ENCODE assay signal across 30 cellular contexts in genomic region chr3:143301031-143301430, GRCh38.
"Had no signal": no experiment of that assay in that cellular context is flagged by ENCODE, and none has a peak within 500 bp of the region (broad histone marks: within the 10 kb centered on the region; RNA-seq: fewer than 3 reads in every experiment).

No MANE protein-coding gene starts in this region.

- H3K9me3 Mint-ChIP-seq: activated B cell treated with CpG ODN at 0.5 μM for 24 hours; activated CD8-positive, alpha-beta T cell treated with anti-CD3 and anti-CD28 coated beads for 36 hours; activated T-cell treated with anti-CD3 and anti-CD28 coated beads, Interleukin-2, amount 50 U/mL, for 4 hours; activated T-helper 17 cell treated with anti-CD3 and anti-CD28 coated beads, Interleukin-2, amount 50 U/mL, for 72 hours; central memory CD8-positive, alpha-beta T cell; effector memory CD8-positive, alpha-beta T cell; T-helper 2 cell treated with Interferon-gamma antibody and Interleukin-4, amounts not matched to agents 5 μg/mL and 100 μg/mL, for 36 hours had no signal

- H3K27me3 ChIP-seq: brain microvascular endothelial cell, esophagus muscularis mucosa, foreskin keratinocyte, gastrocnemius medialis, heart left ventricle had no signal

- DNase-seq: activated B cell treated with CpG ODN at 0.5 μM for 24 hours; activated CD4-positive, alpha-beta T cell treated with anti-CD3 and anti-CD28 coated beads for 48 hours; activated CD4-positive, alpha-beta T cell treated with anti-CD3 and anti-CD28 coated beads, Interleukin-2, amount 50 U/mL, for 1 hour; activated CD4-positive, alpha-beta T cell treated with anti-CD3 and anti-CD28 coated beads, Interleukin-2, amount 50 U/mL, for 48 hours; activated CD8-positive, alpha-beta memory T cell treated with anti-CD3 and anti-CD28 coated beads for 24 hours; activated CD8-positive, alpha-beta T cell treated with anti-CD3 and anti-CD28 coated beads for 36 hours; activated effector memory CD4-positive, alpha-beta T cell treated with Interleukin-2 at 50 U/mL for 16 hours; activated gamma-delta T cell treated with Interleukin-2 at 50 U/mL for 16 hours; activated naive CD4-positive, alpha-beta T cell treated with anti-CD3 and anti-CD28 coated beads, Interleukin-2, amount 50 U/mL, for 16 hours; activated naive CD4-positive, alpha-beta T cell treated with Interleukin-2 at 50 U/mL for 16 hours; activated T-cell treated with anti-CD3 and anti-CD28 coated beads, Interleukin-2, amount 50 U/mL, for 4 hours; brain microvascular endothelial cell; dermis blood vessel endothelial cell; effector CD4-positive, alpha-beta T cell; effector memory CD8-positive, alpha-beta T cell; foreskin keratinocyte; gastrocnemius medialis; glutamatergic neuron; heart left ventricle; T-helper 1 cell; T-helper 17 cell; T1000; WERI-Rb-1 had no signal

- H3K27ac Mint-ChIP-seq: activated B cell treated with CpG ODN at 0.5 μM for 24 hours; activated CD8-positive, alpha-beta T cell treated with anti-CD3 and anti-CD28 coated beads for 36 hours; activated naive CD8-positive, alpha-beta T cell; activated T-helper 17 cell treated with anti-CD3 and anti-CD28 coated beads, Interleukin-2, amount 50 U/mL, for 72 hours; effector memory CD8-positive, alpha-beta T cell; T-helper 17 cell; T-helper 2 cell treated with Interferon-gamma antibody and Interleukin-4, amounts not matched to agents 5 μg/mL and 100 μg/mL, for 36 hours had no signal

- H3K27me3 Mint-ChIP-seq: activated B cell treated with CpG ODN at 0.5 μM for 24 hours; activated CD8-positive, alpha-beta T cell treated with anti-CD3 and anti-CD28 coated beads for 36 hours; activated naive CD8-positive, alpha-beta T cell; activated T-helper 17 cell treated with anti-CD3 and anti-CD28 coated beads, Interleukin-2, amount 50 U/mL, for 72 hours; central memory CD8-positive, alpha-beta T cell; effector memory CD8-positive, alpha-beta T cell; T-helper 17 cell had no signal

- ATAC-seq: activated CD4-positive, CD25-positive, alpha-beta regulatory T cell treated with anti-CD3 and anti-CD28 coated beads, Interleukin-2, amount 50 U/mL, for 24 hours; activated T-helper 17 cell treated with anti-CD3 and anti-CD28 coated beads, Interleukin-2, amount 50 U/mL, for 72 hours; foreskin keratinocyte; gastrocnemius medialis; heart left ventricle; T-helper 17 cell had no signal

- H3K4me3 ChIP-seq: coronary artery, esophagus muscularis mucosa, gastrocnemius medialis, heart left ventricle had no signal

- H3K4me3 Mint-ChIP-seq: activated B cell treated with CpG ODN at 0.5 μM for 24 hours; activated CD8-positive, alpha-beta T cell treated with anti-CD3 and anti-CD28 coated beads for 36 hours; activated naive CD8-positive, alpha-beta T cell; activated T-cell treated with anti-CD3 and anti-CD28 coated beads, Interleukin-2, amount 50 U/mL, for 4 hours; activated T-helper 17 cell treated with anti-CD3 and anti-CD28 coated beads, Interleukin-2, amount 50 U/mL, for 72 hours; central memory CD8-positive, alpha-beta T cell; effector memory CD8-positive, alpha-beta T cell; T-helper 17 cell; T-helper 2 cell treated with Interferon-gamma antibody and Interleukin-4, amounts not matched to agents 5 μg/mL and 100 μg/mL, for 36 hours had no signal

- H3K4me1 Mint-ChIP-seq: central memory CD8-positive, alpha-beta T cell had no signal

- H3K36me3 Mint-ChIP-seq: activated naive CD8-positive, alpha-beta T cell had no signal

- H3K27ac ChIP-seq: brain microvascular endothelial cell, coronary artery, esophagus muscularis mucosa, foreskin keratinocyte, gastrocnemius medialis, heart left ventricle, WERI-Rb-1 had no signal

- H3K36me3 ChIP-seq: brain microvascular endothelial cell, esophagus muscularis mucosa, gastrocnemius medialis, heart left ventricle, WERI-Rb-1 had no signal

- H3K9me3 ChIP-seq: esophagus muscularis mucosa, gastrocnemius medialis, heart left ventricle had no signal
